Comparison of ENCODE assay signal across 1 cellular context in the genomic region with DNA sequence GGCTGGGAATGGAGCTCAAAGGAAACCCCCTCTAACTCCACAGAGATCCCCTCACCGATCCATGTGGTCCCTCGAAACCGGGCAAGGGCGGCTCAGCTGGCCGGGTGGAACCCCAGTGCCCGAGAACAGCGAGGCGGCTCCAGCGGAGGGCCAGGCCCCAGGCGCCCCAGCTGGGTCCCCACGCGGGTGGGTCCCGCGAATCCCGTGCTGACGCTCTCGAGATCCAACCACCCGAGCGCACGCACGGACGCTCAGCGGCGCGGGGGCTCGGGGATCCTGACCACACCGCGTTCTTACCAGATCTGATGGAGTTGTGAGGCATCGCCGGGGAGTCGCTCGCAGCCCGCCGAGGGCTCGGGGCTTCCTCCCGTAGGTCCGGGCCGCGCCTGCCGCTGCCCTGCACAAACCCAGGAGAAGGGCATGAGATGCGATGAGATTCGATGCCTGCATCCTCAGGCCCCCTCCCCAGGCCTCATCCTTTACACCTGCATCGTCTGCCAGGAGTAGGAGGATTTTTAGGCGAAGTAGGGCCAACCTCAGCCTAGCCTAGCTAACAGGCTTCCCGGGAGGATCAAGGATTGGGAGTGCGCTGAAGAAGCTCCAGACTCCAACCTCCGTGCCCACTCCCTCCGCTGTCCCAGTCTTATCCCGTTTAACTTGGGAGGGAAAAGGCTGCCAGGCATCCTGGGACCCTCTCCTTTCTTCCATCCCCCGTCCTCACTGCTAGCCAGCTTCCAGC.
TF ChIP-seq lines count a peak whose summit lies in the region.

No MANE protein-coding gene starts in this region.

TF ChIP-seq in WTC11, 78 proteins besides CTCF, POLR2A, EP300 and RAD21:
- TF ChIP-seq, protein P1, sequence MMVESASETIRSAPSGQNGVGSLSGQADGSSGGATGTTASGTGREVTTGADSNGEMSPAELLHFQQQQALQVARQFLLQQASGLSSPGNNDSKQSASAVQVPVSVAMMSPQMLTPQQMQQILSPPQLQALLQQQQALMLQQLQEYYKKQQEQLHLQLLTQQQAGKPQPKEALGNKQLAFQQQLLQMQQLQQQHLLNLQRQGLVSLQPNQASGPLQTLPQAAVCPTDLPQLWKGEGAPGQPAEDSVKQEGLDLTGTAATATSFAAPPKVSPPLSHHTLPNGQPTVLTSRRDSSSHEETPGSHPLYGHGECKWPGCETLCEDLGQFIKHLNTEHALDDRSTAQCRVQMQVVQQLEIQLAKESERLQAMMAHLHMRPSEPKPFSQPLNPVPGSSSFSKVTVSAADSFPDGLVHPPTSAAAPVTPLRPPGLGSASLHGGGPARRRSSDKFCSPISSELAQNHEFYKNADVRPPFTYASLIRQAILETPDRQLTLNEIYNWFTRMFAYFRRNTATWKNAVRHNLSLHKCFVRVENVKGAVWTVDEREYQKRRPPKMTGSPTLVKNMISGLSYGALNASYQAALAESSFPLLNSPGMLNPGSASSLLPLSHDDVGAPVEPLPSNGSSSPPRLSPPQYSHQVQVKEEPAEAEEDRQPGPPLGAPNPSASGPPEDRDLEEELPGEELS (CRISPR knock-in tag; IDR thresholded peaks at IDR 0.05), result 0 out of 2 replicates have a peak, but pooled peaks have one; percentile 27
- TF ChIP-seq RELA (CRISPR knock-in tag; IDR thresholded peaks at IDR 0.05; ENCODE audit: borderline replicate concordance), result no peak
